8 cellular contexts compared by ENCODE assay signal in the genomic region with DNA sequence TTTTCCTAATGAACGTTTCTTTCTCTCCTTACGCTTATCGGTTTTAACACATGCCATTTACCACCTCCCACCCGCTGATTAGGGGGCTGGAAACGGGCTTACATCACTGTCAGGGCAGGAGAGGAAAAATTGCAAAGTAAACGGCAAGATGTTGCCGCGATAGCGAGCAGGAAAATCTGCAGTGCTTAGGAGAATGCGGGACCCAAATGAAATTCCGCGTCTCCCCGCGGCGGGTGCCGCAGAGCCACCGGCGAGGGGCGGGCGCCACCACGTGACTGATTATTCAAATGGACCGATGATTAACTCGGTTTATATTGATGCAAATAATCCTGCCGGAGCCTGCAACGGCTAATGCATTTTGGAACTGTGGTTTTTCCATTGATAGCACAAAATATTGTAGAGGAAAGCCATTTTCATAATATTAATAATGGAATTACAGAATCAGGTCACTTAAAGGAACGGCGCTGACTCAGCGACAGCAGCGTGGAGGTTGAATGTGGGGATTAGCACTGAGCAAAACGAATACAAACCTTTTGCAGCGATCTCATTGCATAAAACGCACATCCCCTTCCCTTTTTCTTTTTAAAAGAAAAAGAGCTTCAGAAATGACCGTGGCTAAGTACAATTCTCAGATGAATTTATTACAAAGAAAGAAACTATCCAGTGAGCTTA.
A peak's percentile ranks its signal among the peaks of the same experiment; 100 is the strongest.
DNase-seq lines count a peak whose midpoint lies in the region; ATAC-seq and TF ChIP-seq lines count a peak whose summit lies in the region.

No MANE protein-coding gene starts in this region.

- peak overlapping the region; percentile 65 for H3K4me3 Mint-ChIP-seq in type B pancreatic cell

- no peaks in the 10 kb centered on the region for H3K9me3 Mint-ChIP-seq in type B pancreatic cell

- H3K9ac ChIP-seq in mesendoderm (ENCODE audit: low read length): no peak overlapping the region

- TF ChIP-seq CTCF in dorsolateral prefrontal cortex (IDR thresholded peaks at IDR 0.05 in 54 of 56, conservative IDR thresholded peaks at IDR 0.05 in 2 of 56; ENCODE audit: low read depth in 1 of 56, partially characterized antibody in 56 of 56): peak in 47 of 56 donors; percentile 11 to 62 (median 41)
- TF ChIP-seq CTCF in type B pancreatic cell (conservative IDR thresholded peaks at IDR 0.05): peak; percentile 51

- peak overlapping the region in 14 of 59 donors; percentile 3 to 73 (median 32) for H3K27ac ChIP-seq in dorsolateral prefrontal cortex
- no peak overlapping the region for H3K27ac ChIP-seq in mesendoderm (ENCODE audit: low read depth, low read length)

- no peak overlapping the region for H2BK120ac ChIP-seq in mesendoderm (ENCODE audit: low read depth, low read length)

- H2BK15ac ChIP-seq in mesendoderm (replicated peaks; ENCODE audit: low read depth): no peak overlapping the region

- no peak overlapping the region for H4K8ac ChIP-seq in mesendoderm (ENCODE audit: low read depth, low read length)

- H3K27me3 ChIP-seq in dorsolateral prefrontal cortex (peaks cover 0 to 11% (median 0%) of the 10 kb centered on the region in 45 donors), mesendoderm (ENCODE audit: insufficient read depth, low read length, poor library complexity) (no peaks in the 10 kb centered on the region)

- H3K23ac ChIP-seq in mesendoderm (ENCODE audit: low read length): no peak overlapping the region

- peaks cover 69% of the 10 kb centered on the region for H3K27me3 Mint-ChIP-seq in type B pancreatic cell

- H2BK5ac ChIP-seq in mesendoderm (ENCODE audit: low read length): no peak overlapping the region

- H3K18ac ChIP-seq in mesendoderm (ENCODE audit: low read length): no peak overlapping the region

- H3K79me2 ChIP-seq in mesendoderm (ENCODE audit: control insufficient read depth, insufficient read depth, low read length): no peaks in the 10 kb centered on the region

- peak; percentile 21 for DNase-seq in DMS153 treated with DMSO at 0.1 percent for 48 hours (lab: John Stamatoyannopoulos, UW; ENCODE audit: unreplicated experiment)
- no peak for DNase-seq in DMS153 (lab: John Stamatoyannopoulos, UW)
- DNase-seq in NCI-H526 treated with DMSO at 0.1 percent for 48 hours (lab: John Stamatoyannopoulos, UW): peak; percentile 51
- peak; percentile 24 to 75 (median 66) for DNase-seq in dorsolateral prefrontal cortex
- DNase-seq in mesendoderm: peak; percentile 87
- peak; percentile 57 for DNase-seq in type B pancreatic cell (ENCODE audit: extremely low spot score, unreplicated experiment)
- DNase-seq in GOT3 (lab: John Stamatoyannopoulos, UW): no peak

- H3K4me1 Mint-ChIP-seq in type B pancreatic cell (ENCODE audit: unreplicated experiment): peaks cover 10% of the 10 kb centered on the region

- no peak overlapping the region for H3K4ac ChIP-seq in mesendoderm (ENCODE audit: low read depth, low read length)

- H4K5ac ChIP-seq in mesendoderm (ENCODE audit: low read length): no peak overlapping the region

- H3K79me1 ChIP-seq in mesendoderm (ENCODE audit: low read length): no peaks in the 10 kb centered on the region

- ATAC-seq in HG03039 (IDR thresholded peaks at IDR 0.05; ENCODE audit: unreplicated experiment): no peak

- peaks cover 6% of the 10 kb centered on the region for H3K4me1 ChIP-seq in mesendoderm (ENCODE audit: control insufficient read depth, low read depth, low read length)

- intact Hi-C loops in dorsolateral prefrontal cortex (cut with DNase I): no loop called here

- WGBS in mesendoderm (ENCODE audit: extremely low coverage, insufficient coverage, low lambda C conversion rate): no CpG with 5 or more reads among the region's 33 CpGs

- H3K56ac ChIP-seq in mesendoderm (ENCODE audit: low read length): peak overlapping the region; percentile 35

- no peaks in the 10 kb centered on the region for H3K36me3 ChIP-seq in mesendoderm (ENCODE audit: control insufficient read depth, insufficient read depth, low read length)

- H3K4me3 ChIP-seq in dorsolateral prefrontal cortex: peak overlapping the region; percentile 33 to 75 (median 57)
- H3K4me3 ChIP-seq in mesendoderm (ENCODE audit: low read length): no peak overlapping the region

- H3K4me2 ChIP-seq in mesendoderm (ENCODE audit: low read length): peak overlapping the region; percentile 55

- H3K36me3 Mint-ChIP-seq in type B pancreatic cell: no peaks in the 10 kb centered on the region

- H2AK5ac ChIP-seq in mesendoderm (ENCODE audit: low read length): no peak overlapping the region

- H3K27ac Mint-ChIP-seq in type B pancreatic cell: no peak overlapping the region

Comparison
In these comparisons a context has a peak if more than half of its experiments do, and no peak if none do; other contexts are left out.
1. DNase-seq: peak in DMS153 treated with DMSO at 0.1 percent for 48 hours (single experiment), NCI-H526 treated with DMSO at 0.1 percent for 48 hours (single experiment), dorsolateral prefrontal cortex (10 of 10), mesendoderm (single experiment) and type B pancreatic cell (single experiment); none in DMS153 (single experiment) and GOT3 (single experiment).